Comparison of ENCODE assay signal across 24 cellular contexts in genomic region chr10:127980898-127981297, GRCh38.
"Had no signal": no experiment of that assay in that cellular context is flagged by ENCODE, and none has a peak within 500 bp of the region (broad histone marks: within the 10 kb centered on the region; RNA-seq: fewer than 3 reads in every experiment).

No MANE protein-coding gene starts in this region.

- H3K4me3 Mint-ChIP-seq: dendritic cell treated with granulocyte-macrophage colony-stimulating factor and Interleukin-4, amounts not matched to agents 40 ng/mL and 50 ng/mL, for 4 days; effector memory CD8-positive, alpha-beta T cell; immature natural killer cell; mesothelial cell of epicardium; naive B cell; naive thymus-derived CD8-positive, alpha-beta T cell had no signal

- DNase-seq: colonic mucosa; cortex of kidney; effector CD8-positive, alpha-beta T cell; effector memory CD8-positive, alpha-beta T cell; foreskin keratinocyte; heart left ventricle; hypothalamus; immature natural killer cell; kidney; kidney glomerular epithelial cell; left lung; left ventricle myocardium superior; lower lobe of right lung; mesenchymal stem cell; mucosa of descending colon; naive B cell; naive thymus-derived CD8-positive, alpha-beta T cell had no signal

- H3K27me3 Mint-ChIP-seq: dendritic cell treated with granulocyte-macrophage colony-stimulating factor and Interleukin-4, amounts not matched to agents 40 ng/mL and 50 ng/mL, for 4 days had no signal

- H3K79me2 ChIP-seq: hepatocyte had no signal

- H2AFZ ChIP-seq: hepatocyte had no signal

- H3K27me3 ChIP-seq: colonic mucosa, heart left ventricle, hepatocyte, left lung had no signal

- H3K36me3 ChIP-seq: colonic mucosa, esophagus muscularis mucosa, gastroesophageal sphincter, heart left ventricle, left lung, lower lobe of right lung had no signal

- H3K4me3 ChIP-seq: colonic mucosa, esophagus muscularis mucosa, gastroesophageal sphincter, heart left ventricle, hepatocyte, left lung, lower lobe of right lung, mucosa of descending colon had no signal

- H3K27ac ChIP-seq: colonic mucosa, esophagus muscularis mucosa, foreskin keratinocyte, gastroesophageal sphincter, heart left ventricle, hepatocyte, left lung, lower lobe of right lung had no signal

- H3K9me3 Mint-ChIP-seq: dendritic cell treated with granulocyte-macrophage colony-stimulating factor and Interleukin-4, amounts not matched to agents 40 ng/mL and 50 ng/mL, for 4 days had no signal

- H3K27ac Mint-ChIP-seq: dendritic cell treated with granulocyte-macrophage colony-stimulating factor and Interleukin-4, amounts not matched to agents 40 ng/mL and 50 ng/mL, for 4 days; effector memory CD8-positive, alpha-beta T cell; immature natural killer cell; mesothelial cell of epicardium; naive B cell; naive thymus-derived CD8-positive, alpha-beta T cell had no signal

- H3K4me2 ChIP-seq: hepatocyte had no signal

- ATAC-seq: effector memory CD8-positive, alpha-beta T cell; foreskin keratinocyte; gastroesophageal sphincter; heart left ventricle; left lung; left ventricle myocardium superior; lower lobe of right lung; mucosa of descending colon; naive thymus-derived CD8-positive, alpha-beta T cell had no signal

- FAIRE-seq: endothelial cell of umbilical vein, frontal cortex, kidney had no signal

- H3K4me1 ChIP-seq: colonic mucosa, foreskin keratinocyte had no signal

- H3K9me3 ChIP-seq: colonic mucosa, lower lobe of right lung had no signal
